1 cellular context compared by ENCODE assay signal in the genomic region with DNA sequence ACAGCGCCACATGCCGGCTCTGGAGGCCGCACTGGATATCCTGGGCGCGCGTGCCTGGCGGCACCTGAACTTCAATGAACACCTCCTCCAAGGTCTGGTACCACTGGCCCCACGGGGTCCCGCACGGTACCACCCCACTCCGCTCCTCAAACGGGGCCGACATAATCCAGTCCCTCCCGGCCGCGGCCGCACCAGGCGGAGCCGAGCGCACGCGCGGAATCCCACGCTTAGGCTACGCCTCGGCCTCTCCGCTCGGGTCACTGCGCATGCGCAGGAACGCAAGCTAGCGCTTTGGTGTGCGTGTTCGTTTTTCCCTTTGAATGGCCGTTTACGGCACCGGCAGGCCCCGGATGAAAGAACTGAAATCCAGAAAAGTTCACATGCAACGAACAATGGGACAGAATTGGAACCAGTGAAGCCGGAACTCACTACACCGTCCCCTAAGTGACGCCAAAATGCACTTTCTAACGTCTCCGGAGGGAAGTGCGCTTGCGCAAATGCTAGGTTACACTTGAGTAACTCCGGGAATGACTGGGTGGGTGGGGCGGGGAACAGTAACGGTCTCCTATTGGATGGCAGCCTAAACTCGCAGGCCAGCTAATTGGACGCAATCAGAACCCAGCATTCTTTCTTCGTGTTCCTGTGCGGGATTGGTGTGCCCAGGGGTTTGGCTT.
TF ChIP-seq lines count a peak whose summit lies in the region.

A gene with protein sequence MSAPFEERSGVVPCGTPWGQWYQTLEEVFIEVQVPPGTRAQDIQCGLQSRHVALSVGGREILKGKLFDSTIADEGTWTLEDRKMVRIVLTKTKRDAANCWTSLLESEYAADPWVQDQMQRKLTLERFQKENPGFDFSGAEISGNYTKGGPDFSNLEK (minus strand): TSS at position 215 of the 674 bp plus-strand sequence. CDS start 52 bp downstream, at position 163.

TF ChIP-seq in HepG2, 621 proteins besides CTCF, POLR2A, EP300 and RAD21 (continued from another document and continues in another):
- TF ChIP-seq, protein P1, sequence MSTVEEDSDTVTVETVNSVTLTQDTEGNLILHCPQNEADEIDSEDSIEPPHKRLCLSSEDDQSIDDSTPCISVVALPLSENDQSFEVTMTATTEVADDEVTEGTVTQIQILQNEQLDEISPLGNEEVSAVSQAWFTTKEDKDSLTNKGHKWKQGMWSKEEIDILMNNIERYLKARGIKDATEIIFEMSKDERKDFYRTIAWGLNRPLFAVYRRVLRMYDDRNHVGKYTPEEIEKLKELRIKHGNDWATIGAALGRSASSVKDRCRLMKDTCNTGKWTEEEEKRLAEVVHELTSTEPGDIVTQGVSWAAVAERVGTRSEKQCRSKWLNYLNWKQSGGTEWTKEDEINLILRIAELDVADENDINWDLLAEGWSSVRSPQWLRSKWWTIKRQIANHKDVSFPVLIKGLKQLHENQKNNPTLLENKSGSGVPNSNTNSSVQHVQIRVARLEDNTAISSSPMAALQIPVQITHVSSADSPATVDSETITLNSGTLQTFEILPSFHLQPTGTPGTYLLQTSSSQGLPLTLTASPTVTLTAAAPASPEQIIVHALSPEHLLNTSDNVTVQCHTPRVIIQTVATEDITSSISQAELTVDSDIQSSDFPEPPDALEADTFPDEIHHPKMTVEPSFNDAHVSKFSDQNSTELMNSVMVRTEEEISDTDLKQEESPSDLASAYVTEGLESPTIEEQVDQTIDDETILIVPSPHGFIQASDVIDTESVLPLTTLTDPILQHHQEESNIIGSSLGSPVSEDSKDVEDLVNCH (CRISPR knock-in tag; IDR thresholded peaks at IDR 0.05) = no peak
- TF ChIP-seq ZNF652 (CRISPR knock-in tag; IDR thresholded peaks at IDR 0.05; ENCODE audit: borderline replicate concordance, low read depth) (no peak), IRF2 (CRISPR knock-in tag; IDR thresholded peaks at IDR 0.05) (peak; percentile 23; the same call in 1 of the 2 replicates), SP4 (CRISPR knock-in tag; IDR thresholded peaks at IDR 0.05) (peak; percentile 39), KLF15 (CRISPR knock-in tag; IDR thresholded peaks at IDR 0.05; ENCODE audit: borderline replicate concordance) (0 out of 2 replicates have a peak, but pooled peaks have one; percentile 78), ZNF468 (CRISPR knock-in tag; IDR thresholded peaks at IDR 0.05) (0 out of 2 replicates have a peak, but pooled peaks have one; percentile 54), CREM (IDR thresholded peaks at IDR 0.05) (peak; percentile 57; the same call in 1 of the 2 replicates), CREM (CRISPR knock-in tag; IDR thresholded peaks at IDR 0.05) (no peak), ZNF747 (CRISPR knock-in tag; IDR thresholded peaks at IDR 0.05; ENCODE audit: borderline replicate concordance) (0 out of 2 replicates have a peak, but pooled peaks have one; percentile 8), MTF2 (CRISPR knock-in tag; IDR thresholded peaks at IDR 0.05; ENCODE audit: borderline replicate concordance) (no peak), MAZ (IDR thresholded peaks at IDR 0.05; ENCODE audit: borderline replicate concordance, low read depth, low read length) (no peak), MAZ (CRISPR knock-in tag; IDR thresholded peaks at IDR 0.05; ENCODE audit: low read depth) (no peak; the same call in 1 of the 2 replicates), ZFP82 (CRISPR knock-in tag; IDR thresholded peaks at IDR 0.05; ENCODE audit: borderline replicate concordance) (no peak), YEATS4 (CRISPR knock-in tag; IDR thresholded peaks at IDR 0.05; ENCODE audit: borderline replicate concordance) (peak; percentile 82), BRCA1 (CRISPR knock-in tag; IDR thresholded peaks at IDR 0.05) (no peak), ZNF558 (CRISPR knock-in tag; IDR thresholded peaks at IDR 0.05; ENCODE audit: borderline replicate concordance) (peak; percentile 90; the same call in 1 of the 2 replicates), TEAD2 (CRISPR knock-in tag; IDR thresholded peaks at IDR 0.05) (no peak), TCF7L2 (IDR thresholded peaks at IDR 0.05; ENCODE audit: low read depth, low read length) (no peak), ZNF891 (CRISPR knock-in tag; IDR thresholded peaks at IDR 0.05) (peak; percentile 93; the same call in 1 of the 2 replicates), STAT5B (CRISPR knock-in tag; IDR thresholded peaks at IDR 0.05) (no peak), TBP (CRISPR knock-in tag; IDR thresholded peaks at IDR 0.05) (no peak), ZNF224 (CRISPR knock-in tag; IDR thresholded peaks at IDR 0.05) (peak; percentile 87), HIVEP1 (CRISPR knock-in tag; IDR thresholded peaks at IDR 0.05) (peak; percentile 62), ZNF563 (CRISPR knock-in tag; IDR thresholded peaks at IDR 0.05) (no peak; the same call in 1 of the 2 replicates), ATF7-NPFF (CRISPR knock-in tag; IDR thresholded peaks at IDR 0.05; ENCODE audit: low read depth) (peak; percentile 82), PRMT3 (CRISPR knock-in tag; IDR thresholded peaks at IDR 0.05; ENCODE audit: borderline replicate concordance, low read depth) (no peak)
- TF ChIP-seq, protein P2, sequence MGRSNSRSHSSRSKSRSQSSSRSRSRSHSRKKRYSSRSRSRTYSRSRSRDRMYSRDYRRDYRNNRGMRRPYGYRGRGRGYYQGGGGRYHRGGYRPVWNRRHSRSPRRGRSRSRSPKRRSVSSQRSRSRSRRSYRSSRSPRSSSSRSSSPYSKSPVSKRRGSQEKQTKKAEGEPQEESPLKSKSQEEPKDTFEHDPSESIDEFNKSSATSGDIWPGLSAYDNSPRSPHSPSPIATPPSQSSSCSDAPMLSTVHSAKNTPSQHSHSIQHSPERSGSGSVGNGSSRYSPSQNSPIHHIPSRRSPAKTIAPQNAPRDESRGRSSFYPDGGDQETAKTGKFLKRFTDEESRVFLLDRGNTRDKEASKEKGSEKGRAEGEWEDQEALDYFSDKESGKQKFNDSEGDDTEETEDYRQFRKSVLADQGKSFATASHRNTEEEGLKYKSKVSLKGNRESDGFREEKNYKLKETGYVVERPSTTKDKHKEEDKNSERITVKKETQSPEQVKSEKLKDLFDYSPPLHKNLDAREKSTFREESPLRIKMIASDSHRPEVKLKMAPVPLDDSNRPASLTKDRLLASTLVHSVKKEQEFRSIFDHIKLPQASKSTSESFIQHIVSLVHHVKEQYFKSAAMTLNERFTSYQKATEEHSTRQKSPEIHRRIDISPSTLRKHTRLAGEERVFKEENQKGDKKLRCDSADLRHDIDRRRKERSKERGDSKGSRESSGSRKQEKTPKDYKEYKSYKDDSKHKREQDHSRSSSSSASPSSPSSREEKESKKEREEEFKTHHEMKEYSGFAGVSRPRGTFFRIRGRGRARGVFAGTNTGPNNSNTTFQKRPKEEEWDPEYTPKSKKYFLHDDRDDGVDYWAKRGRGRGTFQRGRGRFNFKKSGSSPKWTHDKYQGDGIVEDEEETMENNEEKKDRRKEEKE (IDR thresholded peaks at IDR 0.05) = no peak
- TF ChIP-seq, protein P3, sequence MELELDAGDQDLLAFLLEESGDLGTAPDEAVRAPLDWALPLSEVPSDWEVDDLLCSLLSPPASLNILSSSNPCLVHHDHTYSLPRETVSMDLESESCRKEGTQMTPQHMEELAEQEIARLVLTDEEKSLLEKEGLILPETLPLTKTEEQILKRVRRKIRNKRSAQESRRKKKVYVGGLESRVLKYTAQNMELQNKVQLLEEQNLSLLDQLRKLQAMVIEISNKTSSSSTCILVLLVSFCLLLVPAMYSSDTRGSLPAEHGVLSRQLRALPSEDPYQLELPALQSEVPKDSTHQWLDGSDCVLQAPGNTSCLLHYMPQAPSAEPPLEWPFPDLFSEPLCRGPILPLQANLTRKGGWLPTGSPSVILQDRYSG (CRISPR knock-in tag; IDR thresholded peaks at IDR 0.05) = no peak
- TF ChIP-seq, protein P4, sequence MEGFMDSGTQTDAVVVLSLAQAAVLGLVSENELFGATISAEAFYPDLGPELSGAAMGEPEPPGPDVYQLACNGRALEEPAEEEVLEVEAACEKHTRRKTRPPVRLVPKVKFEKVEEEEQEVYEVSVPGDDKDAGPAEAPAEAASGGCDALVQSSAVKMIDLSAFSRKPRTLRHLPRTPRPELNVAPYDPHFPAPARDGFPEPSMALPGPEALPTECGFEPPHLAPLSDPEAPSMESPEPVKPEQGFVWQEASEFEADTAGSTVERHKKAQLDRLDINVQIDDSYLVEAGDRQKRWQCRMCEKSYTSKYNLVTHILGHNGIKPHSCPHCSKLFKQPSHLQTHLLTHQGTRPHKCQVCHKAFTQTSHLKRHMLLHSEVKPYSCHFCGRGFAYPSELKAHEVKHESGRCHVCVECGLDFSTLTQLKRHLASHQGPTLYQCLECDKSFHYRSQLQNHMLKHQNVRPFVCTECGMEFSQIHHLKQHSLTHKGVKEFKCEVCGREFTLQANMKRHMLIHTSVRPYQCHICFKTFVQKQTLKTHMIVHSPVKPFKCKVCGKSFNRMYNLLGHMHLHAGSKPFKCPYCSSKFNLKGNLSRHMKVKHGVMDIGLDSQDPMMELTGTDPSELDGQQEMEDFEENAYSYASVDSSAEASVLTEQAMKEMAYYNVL (CRISPR knock-in tag; IDR thresholded peaks at IDR 0.05; ENCODE audit: borderline replicate concordance) = no peak; the same call in 1 of the 2 replicates
- TF ChIP-seq, protein P5, sequence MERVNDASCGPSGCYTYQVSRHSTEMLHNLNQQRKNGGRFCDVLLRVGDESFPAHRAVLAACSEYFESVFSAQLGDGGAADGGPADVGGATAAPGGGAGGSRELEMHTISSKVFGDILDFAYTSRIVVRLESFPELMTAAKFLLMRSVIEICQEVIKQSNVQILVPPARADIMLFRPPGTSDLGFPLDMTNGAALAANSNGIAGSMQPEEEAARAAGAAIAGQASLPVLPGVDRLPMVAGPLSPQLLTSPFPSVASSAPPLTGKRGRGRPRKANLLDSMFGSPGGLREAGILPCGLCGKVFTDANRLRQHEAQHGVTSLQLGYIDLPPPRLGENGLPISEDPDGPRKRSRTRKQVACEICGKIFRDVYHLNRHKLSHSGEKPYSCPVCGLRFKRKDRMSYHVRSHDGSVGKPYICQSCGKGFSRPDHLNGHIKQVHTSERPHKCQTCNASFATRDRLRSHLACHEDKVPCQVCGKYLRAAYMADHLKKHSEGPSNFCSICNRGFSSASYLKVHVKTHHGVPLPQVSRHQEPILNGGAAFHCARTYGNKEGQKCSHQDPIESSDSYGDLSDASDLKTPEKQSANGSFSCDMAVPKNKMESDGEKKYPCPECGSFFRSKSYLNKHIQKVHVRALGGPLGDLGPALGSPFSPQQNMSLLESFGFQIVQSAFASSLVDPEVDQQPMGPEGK (CRISPR knock-in tag; IDR thresholded peaks at IDR 0.05) = no peak
- TF ChIP-seq, protein P6, sequence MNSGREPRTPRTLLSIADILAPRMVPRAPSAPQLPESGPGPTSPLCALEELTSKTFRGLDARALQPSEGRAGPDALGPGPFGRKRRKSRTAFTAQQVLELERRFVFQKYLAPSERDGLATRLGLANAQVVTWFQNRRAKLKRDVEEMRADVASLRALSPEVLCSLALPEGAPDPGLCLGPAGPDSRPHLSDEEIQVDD (CRISPR knock-in tag; IDR thresholded peaks at IDR 0.05; ENCODE audit: borderline replicate concordance) = no peak; the same call in 1 of the 2 replicates
- TF ChIP-seq, protein P7, sequence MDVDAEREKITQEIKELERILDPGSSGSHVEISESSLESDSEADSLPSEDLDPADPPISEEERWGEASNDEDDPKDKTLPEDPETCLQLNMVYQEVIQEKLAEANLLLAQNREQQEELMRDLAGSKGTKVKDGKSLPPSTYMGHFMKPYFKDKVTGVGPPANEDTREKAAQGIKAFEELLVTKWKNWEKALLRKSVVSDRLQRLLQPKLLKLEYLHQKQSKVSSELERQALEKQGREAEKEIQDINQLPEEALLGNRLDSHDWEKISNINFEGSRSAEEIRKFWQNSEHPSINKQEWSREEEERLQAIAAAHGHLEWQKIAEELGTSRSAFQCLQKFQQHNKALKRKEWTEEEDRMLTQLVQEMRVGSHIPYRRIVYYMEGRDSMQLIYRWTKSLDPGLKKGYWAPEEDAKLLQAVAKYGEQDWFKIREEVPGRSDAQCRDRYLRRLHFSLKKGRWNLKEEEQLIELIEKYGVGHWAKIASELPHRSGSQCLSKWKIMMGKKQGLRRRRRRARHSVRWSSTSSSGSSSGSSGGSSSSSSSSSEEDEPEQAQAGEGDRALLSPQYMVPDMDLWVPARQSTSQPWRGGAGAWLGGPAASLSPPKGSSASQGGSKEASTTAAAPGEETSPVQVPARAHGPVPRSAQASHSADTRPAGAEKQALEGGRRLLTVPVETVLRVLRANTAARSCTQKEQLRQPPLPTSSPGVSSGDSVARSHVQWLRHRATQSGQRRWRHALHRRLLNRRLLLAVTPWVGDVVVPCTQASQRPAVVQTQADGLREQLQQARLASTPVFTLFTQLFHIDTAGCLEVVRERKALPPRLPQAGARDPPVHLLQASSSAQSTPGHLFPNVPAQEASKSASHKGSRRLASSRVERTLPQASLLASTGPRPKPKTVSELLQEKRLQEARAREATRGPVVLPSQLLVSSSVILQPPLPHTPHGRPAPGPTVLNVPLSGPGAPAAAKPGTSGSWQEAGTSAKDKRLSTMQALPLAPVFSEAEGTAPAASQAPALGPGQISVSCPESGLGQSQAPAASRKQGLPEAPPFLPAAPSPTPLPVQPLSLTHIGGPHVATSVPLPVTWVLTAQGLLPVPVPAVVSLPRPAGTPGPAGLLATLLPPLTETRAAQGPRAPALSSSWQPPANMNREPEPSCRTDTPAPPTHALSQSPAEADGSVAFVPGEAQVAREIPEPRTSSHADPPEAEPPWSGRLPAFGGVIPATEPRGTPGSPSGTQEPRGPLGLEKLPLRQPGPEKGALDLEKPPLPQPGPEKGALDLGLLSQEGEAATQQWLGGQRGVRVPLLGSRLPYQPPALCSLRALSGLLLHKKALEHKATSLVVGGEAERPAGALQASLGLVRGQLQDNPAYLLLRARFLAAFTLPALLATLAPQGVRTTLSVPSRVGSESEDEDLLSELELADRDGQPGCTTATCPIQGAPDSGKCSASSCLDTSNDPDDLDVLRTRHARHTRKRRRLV (CRISPR knock-in tag; IDR thresholded peaks at IDR 0.05) = peak; percentile 73; the same call in 1 of the 2 replicates
- TF ChIP-seq, protein P8, sequence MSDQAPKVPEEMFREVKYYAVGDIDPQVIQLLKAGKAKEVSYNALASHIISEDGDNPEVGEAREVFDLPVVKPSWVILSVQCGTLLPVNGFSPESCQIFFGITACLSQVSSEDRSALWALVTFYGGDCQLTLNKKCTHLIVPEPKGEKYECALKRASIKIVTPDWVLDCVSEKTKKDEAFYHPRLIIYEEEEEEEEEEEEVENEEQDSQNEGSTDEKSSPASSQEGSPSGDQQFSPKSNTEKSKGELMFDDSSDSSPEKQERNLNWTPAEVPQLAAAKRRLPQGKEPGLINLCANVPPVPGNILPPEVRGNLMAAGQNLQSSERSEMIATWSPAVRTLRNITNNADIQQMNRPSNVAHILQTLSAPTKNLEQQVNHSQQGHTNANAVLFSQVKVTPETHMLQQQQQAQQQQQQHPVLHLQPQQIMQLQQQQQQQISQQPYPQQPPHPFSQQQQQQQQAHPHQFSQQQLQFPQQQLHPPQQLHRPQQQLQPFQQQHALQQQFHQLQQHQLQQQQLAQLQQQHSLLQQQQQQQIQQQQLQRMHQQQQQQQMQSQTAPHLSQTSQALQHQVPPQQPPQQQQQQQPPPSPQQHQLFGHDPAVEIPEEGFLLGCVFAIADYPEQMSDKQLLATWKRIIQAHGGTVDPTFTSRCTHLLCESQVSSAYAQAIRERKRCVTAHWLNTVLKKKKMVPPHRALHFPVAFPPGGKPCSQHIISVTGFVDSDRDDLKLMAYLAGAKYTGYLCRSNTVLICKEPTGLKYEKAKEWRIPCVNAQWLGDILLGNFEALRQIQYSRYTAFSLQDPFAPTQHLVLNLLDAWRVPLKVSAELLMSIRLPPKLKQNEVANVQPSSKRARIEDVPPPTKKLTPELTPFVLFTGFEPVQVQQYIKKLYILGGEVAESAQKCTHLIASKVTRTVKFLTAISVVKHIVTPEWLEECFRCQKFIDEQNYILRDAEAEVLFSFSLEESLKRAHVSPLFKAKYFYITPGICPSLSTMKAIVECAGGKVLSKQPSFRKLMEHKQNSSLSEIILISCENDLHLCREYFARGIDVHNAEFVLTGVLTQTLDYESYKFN (CRISPR knock-in tag; conservative IDR thresholded peaks at IDR 0.05) = peak; percentile 56; the same call in 1 of the 2 replicates
